ENCODE assay signal across 1 cellular context in genomic region chr2:207154556-207155179, GRCh38.
TF ChIP-seq lines count a peak whose summit lies in the region.

No MANE protein-coding gene starts in this region.

TF ChIP-seq in HepG2, 621 proteins besides CTCF, POLR2A, EP300 and RAD21 (continued from another document):
- TF ChIP-seq MLXIP (CRISPR knock-in tag; IDR thresholded peaks at IDR 0.05; ENCODE audit: borderline replicate concordance), result no peak
- no peak for TF ChIP-seq SRSF9 (IDR thresholded peaks at IDR 0.05; ENCODE audit: borderline replicate concordance, insufficient read depth, low read depth, low read length, poor library complexity, severe bottlenecking)
- no peak for TF ChIP-seq E2F2 (CRISPR knock-in tag; IDR thresholded peaks at IDR 0.05; ENCODE audit: borderline replicate concordance)
- TF ChIP-seq ZNF629 (CRISPR knock-in tag; conservative IDR thresholded peaks at IDR 0.05), result peak; percentile 38; the same call in 1 of the 2 replicates
- no peak for TF ChIP-seq KAT8 (CRISPR knock-in tag; IDR thresholded peaks at IDR 0.05)
- no peak for TF ChIP-seq ZNF234 (CRISPR knock-in tag; conservative IDR thresholded peaks at IDR 0.05)
